ENCODE assay signal across 21 cellular contexts in the genomic region with DNA sequence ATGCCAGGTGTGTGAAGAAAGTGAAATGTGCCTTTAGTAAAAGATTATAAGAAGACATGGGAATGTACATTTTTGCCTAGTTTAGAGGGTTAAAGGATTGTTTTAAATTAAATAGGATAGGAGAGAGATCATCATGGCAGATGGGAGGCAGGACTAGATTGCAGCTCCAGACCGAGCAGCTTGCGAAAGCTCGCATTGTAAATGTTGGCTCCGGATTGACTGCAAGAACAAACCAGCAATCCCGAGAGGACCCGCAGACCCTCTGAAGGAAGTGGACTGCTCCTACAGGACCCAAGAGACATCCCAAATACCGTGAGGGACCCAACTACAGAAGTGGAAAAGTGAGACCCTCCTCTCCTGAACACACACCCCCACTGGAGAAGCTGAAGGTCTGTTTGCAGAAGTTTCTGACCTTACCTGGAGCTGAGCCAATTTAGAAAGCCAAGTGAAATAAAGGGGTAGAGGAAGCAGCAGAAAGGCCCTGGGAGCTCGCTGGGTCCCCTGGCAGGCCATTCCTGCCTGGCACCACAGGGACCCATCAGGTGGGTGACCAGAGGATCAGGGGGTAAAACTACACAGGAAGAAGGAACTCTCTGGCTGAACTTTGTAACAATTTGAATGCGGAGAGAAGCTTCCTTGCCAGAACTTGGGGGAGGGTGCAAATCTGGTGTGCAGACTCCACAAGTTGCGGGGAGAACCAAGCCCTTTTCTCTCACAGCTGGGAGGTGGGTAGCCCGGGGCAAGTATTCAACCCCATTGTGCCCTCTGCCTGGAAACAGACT. TPM values are rescaled to one million over a fixed set of nuclear protein-coding genes. Genes with fewer than 3 reads are reported as not detected.
A peak's percentile ranks its signal among the peaks of the same experiment; 100 is the strongest.
DNase-seq lines count a peak whose midpoint lies in the region; ATAC-seq and TF ChIP-seq lines count a peak whose summit lies in the region.
"Had no signal": no experiment of that assay in that cellular context is flagged by ENCODE, and none has a peak within 500 bp of the region (broad histone marks: within the 10 kb centered on the region; RNA-seq: fewer than 3 reads in every experiment).

No MANE protein-coding gene starts in this region.

- TF ChIP-seq CTCF in PC-9 (conservative IDR thresholded peaks at IDR 0.05) = no peak; the same call in 1 of the 2 replicates

- no peak overlapping the region for H3K4me3 Mint-ChIP-seq in activated CD4-positive, alpha-beta memory T cell treated with anti-CD3 and anti-CD28 coated beads for 36 hours
- H3K4me3 Mint-ChIP-seq: activated naive CD4-positive, alpha-beta T cell treated with anti-CD3 and anti-CD28 coated beads, Interleukin-2, amount 10 ng/mL, durations not matched to agents 7 days and 5 days had no signal

- POLR2A ChIA-PET in PC-9 (lab: Charles Lee; ENCODE audit: unreplicated experiment) = interaction anchor here (0.6 to 0.9 kb wide), 4 partner anchors 24 to 862 kb away, joined by 3 to 8 read pairs (median 4); partner anchors contain the start of genes HDDC2 and TRMT11
- POLR2A ChIA-PET in activated CD4-positive, alpha-beta memory T cell treated with anti-CD3 and anti-CD28 coated beads for 36 hours (lab: Charles Lee) = interaction anchor here (0.5 kb wide), 1 partner anchor 30 kb away, joined by 3 read pairs; the partner anchor contains the start of gene TPD52L1

- peak overlapping the region; percentile 33 for H3K4me2 ChIP-seq in PC-9
- H3K4me2 ChIP-seq in neuronal stem cell (ENCODE audit: insufficient read depth, low read length, poor library complexity, severe bottlenecking) = no peak overlapping the region
- H3K4me2 ChIP-seq: BLaER1 had no signal

- H3K27me3 ChIP-seq in PC-9 (ENCODE audit: insufficient read depth, low read depth) (no peaks in the 10 kb centered on the region), esophagus (ENCODE audit: control insufficient read depth in 1 of 2, insufficient read depth in 2 of 2, low read length in 2 of 2) (no peaks in the 10 kb centered on the region), neuronal stem cell (ENCODE audit: control insufficient read depth in 3 of 3, insufficient read depth in 3 of 3, low read depth in 1 of 3, low read length in 3 of 3) (no peaks in the 10 kb centered on the region)
- H3K27me3 ChIP-seq: BLaER1, spleen, tibial artery had no signal

- no peak overlapping the region for H4K91ac ChIP-seq in neuronal stem cell (ENCODE audit: low read depth, low read length, poor library complexity)

- H3K23ac ChIP-seq in neuronal stem cell (ENCODE audit: low read depth, low read length, poor library complexity) = no peak overlapping the region

- no peak overlapping the region for H2AK5ac ChIP-seq in neuronal stem cell (ENCODE audit: low read depth, low read length)

- H3K36me3 ChIP-seq in PC-9 (ENCODE audit: low read depth) (no peaks in the 10 kb centered on the region), esophagus (ENCODE audit: control insufficient read depth in 2 of 2, insufficient read depth in 2 of 2, low read length in 1 of 2) (no peaks in the 10 kb centered on the region), neuronal stem cell (replicated peaks in 1 of 2; ENCODE audit: control insufficient read depth in 2 of 2, insufficient read depth in 2 of 2, low read length in 2 of 2) (no peaks in the 10 kb centered on the region)
- H3K36me3 ChIP-seq: BLaER1, lower lobe of right lung, spleen, tibial artery had no signal

- intact Hi-C loops in PC-9 (cut with micrococcal nuclease; ENCODE audit: unreplicated experiment) = loop anchor here (1.0 to 2.0 kb wide), 3 partner anchors 21 to 151 kb away; no protein-coding TSS in a partner anchor
- intact Hi-C loops in activated CD4-positive, alpha-beta memory T cell treated with anti-CD3 and anti-CD28 coated beads for 36 hours (cut with micrococcal nuclease) = no loop called here

- H4K20me1 ChIP-seq in PC-9 (ENCODE audit: insufficient read depth) = no peaks in the 10 kb centered on the region
- H4K20me1 ChIP-seq: BLaER1 had no signal

- H2BK5ac ChIP-seq in neuronal stem cell (ENCODE audit: low read length) = no peak overlapping the region

- H3F3A ChIP-seq in PC-9 (ENCODE audit: insufficient read depth, low read depth) = no peaks in the 10 kb centered on the region

- peaks cover 19% of the 10 kb centered on the region for H3K4me1 ChIP-seq in PC-9 (replicated peaks; ENCODE audit: insufficient read depth)
- H3K4me1 ChIP-seq in esophagus (ENCODE audit: control insufficient read depth in 2 of 2, insufficient read depth in 2 of 2, low read length in 1 of 2) = peaks cover 0 to 8% of the 10 kb centered on the region in 2 donors
- H3K4me1 ChIP-seq in neuronal stem cell (ENCODE audit: control insufficient read depth in 2 of 2, insufficient read depth in 1 of 2, low read depth in 1 of 2, low read length in 2 of 2) = no peaks in the 10 kb centered on the region
- H3K4me1 ChIP-seq: BLaER1, Caco-2, lower lobe of right lung, spleen had no signal

- H3K27ac ChIP-seq in PC-9 (peak overlapping the region; percentile 30; the same call in 1 of the 2 replicates), esophagus (ENCODE audit: low read depth in 2 of 2, low read length in 1 of 2) (peak overlapping the region; percentile 4 to 52), neuronal stem cell (replicated peaks; ENCODE audit: low read length) (no peak overlapping the region)
- H3K27ac ChIP-seq: BLaER1, lower lobe of right lung, spleen, tibial artery had no signal

- no peak overlapping the region for H4K8ac ChIP-seq in neuronal stem cell (ENCODE audit: low read depth, low read length)

- no peaks in the 10 kb centered on the region for H3K4me1 Mint-ChIP-seq in activated CD4-positive, alpha-beta memory T cell treated with anti-CD3 and anti-CD28 coated beads for 36 hours (ENCODE audit: low read depth)
- H3K4me1 Mint-ChIP-seq: activated naive CD4-positive, alpha-beta T cell treated with anti-CD3 and anti-CD28 coated beads, Interleukin-2, amount 10 ng/mL, durations not matched to agents 7 days and 5 days had no signal

- TSS peak; percentile 84 for BruUV-seq in PC-9 (replicated peaks; lab: Mats Ljungman, UMichigan)

- H3K4me3 ChIP-seq in PC-9 (no peak overlapping the region), esophagus (ENCODE audit: low read depth in 1 of 2, low read length in 2 of 2) (no peak overlapping the region), neuronal stem cell (ENCODE audit: low read length in 2 of 2) (no peak overlapping the region)
- H3K4me3 ChIP-seq: BLaER1, lower lobe of right lung, spleen had no signal

- no peak overlapping the region for H2BK12ac ChIP-seq in neuronal stem cell (ENCODE audit: low read length)

- H3K9me3 ChIP-seq in PC-9 (ENCODE audit: insufficient read depth, low read depth) (no peaks in the 10 kb centered on the region; the same call in 1 of the 2 replicates), esophagus (ENCODE audit: control insufficient read depth in 2 of 2, insufficient read depth in 1 of 2, low read depth in 1 of 2, low read length in 1 of 2) (no peaks in the 10 kb centered on the region), neuronal stem cell (replicated peaks in 1 of 2; ENCODE audit: control insufficient read depth in 2 of 2, insufficient read depth in 1 of 2, low read depth in 1 of 2, low read length in 2 of 2) (no peaks in the 10 kb centered on the region)
- H3K9me3 ChIP-seq: Caco-2, lower lobe of right lung, spleen, tibial artery had no signal

- no peaks in the 10 kb centered on the region for H3K79me2 ChIP-seq in PC-9 (ENCODE audit: low read depth)

- CTCF ChIA-PET in PC-9 (lab: Charles Lee) = interaction anchor here (0.6 to 1.3 kb wide), 7 partner anchors 10 to 655 kb away, joined by 3 to 6 read pairs (median 4); partner anchors contain the start of gene HDDC2
- CTCF ChIA-PET in activated CD4-positive, alpha-beta memory T cell treated with anti-CD3 and anti-CD28 coated beads for 36 hours (lab: Charles Lee) = interaction anchor here (2.3 kb wide), 1 partner anchor 9 kb away, joined by 7 read pairs; no protein-coding TSS in a partner anchor

- H3K27ac Mint-ChIP-seq in activated CD4-positive, alpha-beta memory T cell treated with anti-CD3 and anti-CD28 coated beads for 36 hours = no peak overlapping the region
- H3K27ac Mint-ChIP-seq: activated naive CD4-positive, alpha-beta T cell treated with anti-CD3 and anti-CD28 coated beads, Interleukin-2, amount 10 ng/mL, durations not matched to agents 7 days and 5 days had no signal

- H3K18ac ChIP-seq in neuronal stem cell (ENCODE audit: low read length) = no peak overlapping the region

- no peaks in the 10 kb centered on the region for H3K36me3 Mint-ChIP-seq in activated CD4-positive, alpha-beta memory T cell treated with anti-CD3 and anti-CD28 coated beads for 36 hours
- H3K36me3 Mint-ChIP-seq: activated naive CD4-positive, alpha-beta T cell treated with anti-CD3 and anti-CD28 coated beads, Interleukin-2, amount 10 ng/mL, durations not matched to agents 7 days and 5 days had no signal

- ATAC-seq in HG03439 (IDR thresholded peaks at IDR 0.05; ENCODE audit: unreplicated experiment) (no peak), HG03520 (IDR thresholded peaks at IDR 0.05; ENCODE audit: unreplicated experiment) (no peak)
- ATAC-seq: activated CD4-positive, CD25-positive, alpha-beta regulatory T cell treated with anti-CD3 and anti-CD28 coated beads, Interleukin-2, amount 50 U/mL, for 24 hours; lower lobe of right lung had no signal

- H2BK15ac ChIP-seq in neuronal stem cell (ENCODE audit: low read length) = no peak overlapping the region

- 68 to 80% methylated on average over 11 of the region's 11 CpGs for WGBS in esophagus, 2 donors
- WGBS in neuronal stem cell (ENCODE audit: extremely low coverage in 2 of 2, insufficient read length in 2 of 2, insufficient replicate concordance in 1 of 2), 2 donors = no CpG with 5 or more reads among the region's 11 CpGs

- no peaks in the 10 kb centered on the region for H3K79me1 ChIP-seq in neuronal stem cell (ENCODE audit: low read depth, low read length)

- peaks cover 2% of the 10 kb centered on the region for H3K27me3 Mint-ChIP-seq in activated CD4-positive, alpha-beta memory T cell treated with anti-CD3 and anti-CD28 coated beads for 36 hours
- H3K27me3 Mint-ChIP-seq: activated naive CD4-positive, alpha-beta T cell treated with anti-CD3 and anti-CD28 coated beads, Interleukin-2, amount 10 ng/mL, durations not matched to agents 7 days and 5 days had no signal

- no peaks in the 10 kb centered on the region for H3K9me2 ChIP-seq in PC-9 (ENCODE audit: insufficient read depth)

- H3K9me3 Mint-ChIP-seq in activated CD4-positive, alpha-beta memory T cell treated with anti-CD3 and anti-CD28 coated beads for 36 hours = no peaks in the 10 kb centered on the region
- H3K9me3 Mint-ChIP-seq: activated naive CD4-positive, alpha-beta T cell treated with anti-CD3 and anti-CD28 coated beads, Interleukin-2, amount 10 ng/mL, durations not matched to agents 7 days and 5 days had no signal

- H2AFZ ChIP-seq in PC-9 (peak overlapping the region; percentile 67), neuronal stem cell (ENCODE audit: low read length) (peak overlapping the region; percentile 35)

- no peak overlapping the region for H3K9ac ChIP-seq in neuronal stem cell (ENCODE audit: low read depth, low read length, poor library complexity)
- H3K9ac ChIP-seq: BLaER1 had no signal

- no peak overlapping the region for H2BK120ac ChIP-seq in neuronal stem cell (ENCODE audit: low read depth, low read length)

- H3K14ac ChIP-seq in neuronal stem cell (ENCODE audit: low read length) = no peak overlapping the region

- peak; percentile 13 for DNase-seq in DMS 273 treated with DMSO at 0.1 percent for 48 hours (lab: John Stamatoyannopoulos, UW)
- no peak for DNase-seq in PC-9
- DNase-seq in neuronal stem cell (ENCODE audit: low spot score) = no peak
- no peak for DNase-seq in NCI-H226
- DNase-seq in activated CD4-positive, alpha-beta memory T cell treated with anti-CD3 and anti-CD28 coated beads for 36 hours = no peak
- DNase-seq: ACHN; activated naive CD4-positive, alpha-beta T cell treated with anti-CD3 and anti-CD28 coated beads, Interleukin-2, amount 10 ng/mL, durations not matched to agents 7 days and 5 days; activated T-cell treated with anti-CD3 and anti-CD28 coated beads, Interleukin-2, amount 50 U/mL, for 48 hours; Caco-2; central memory CD4-positive, alpha-beta T cell; hippocampal formation; lower lobe of right lung; spleen; stimulated activated CD4-positive, alpha-beta T cell treated with anti-CD3 and anti-CD28 coated beads, Interleukin-4, amount 100 ng/mL, for 1 hour; stimulated activated naive CD4-positive, alpha-beta T cell; tibial artery had no signal

- no peak overlapping the region for H3K4ac ChIP-seq in neuronal stem cell (ENCODE audit: low read length)

RNA-seq across cellular contexts. Expression of gene TPD52L1, which starts 29.9 kb away (rescaled TPM):
- total RNA-seq in PC-9 (2021) = 184 and 203 TPM in 2 replicates
- 100 to 1,000 TPM; 154 to 245 TPM for polyA plus RNA-seq in esophagus
- 3.0 TPM for polyA plus RNA-seq in neuronal stem cell (2013, experiment 1 of 2)
- 3.4 TPM for polyA plus RNA-seq in neuronal stem cell (2013, experiment 2 of 2)
- 1 to 10 TPM; 1.3 to 1.4 TPM for total RNA-seq in activated CD4-positive, alpha-beta memory T cell treated with anti-CD3 and anti-CD28 coated beads for 36 hours

Comparison
In these comparisons a context has a peak if more than half of its experiments do, and no peak if none do; other contexts are left out.
1. RNA of gene TPD52L1, which starts 29.9 kb away (total RNA-seq): 184 to 203 TPM in PC-9; 1.3 to 1.4 TPM in activated CD4-positive, alpha-beta memory T cell treated with anti-CD3 and anti-CD28 coated beads for 36 hours; every median in the first group is over 10 times any median in the second.